In the genomic region with DNA sequence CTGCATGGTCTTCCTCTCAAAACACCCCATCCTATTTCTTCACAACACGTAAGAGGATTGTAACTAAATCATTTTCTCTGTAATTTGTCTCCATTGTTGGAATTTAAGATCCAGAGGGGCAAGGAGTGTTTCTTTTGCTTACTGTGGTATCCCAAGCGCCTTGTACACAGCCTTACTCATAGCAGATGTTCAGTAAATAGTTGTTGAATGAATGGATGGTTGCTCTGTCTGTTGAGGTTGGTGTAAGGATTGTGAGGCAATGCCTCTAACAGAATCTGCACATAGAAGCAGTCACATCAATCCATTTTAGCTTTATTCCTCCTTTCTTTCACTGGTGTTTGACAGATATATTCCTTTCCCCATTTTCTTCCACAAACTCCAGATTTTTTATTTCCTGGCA, we compare ENCODE assay signal across 23 cellular contexts.
A peak's percentile ranks its signal among the peaks of the same experiment; 100 is the strongest.
DNase-seq lines count a peak whose midpoint lies in the region; ATAC-seq and TF ChIP-seq lines count a peak whose summit lies in the region.
"Had no signal": no experiment of that assay in that cellular context is flagged by ENCODE, and none has a peak within 500 bp of the region (broad histone marks: within the 10 kb centered on the region; RNA-seq: fewer than 3 reads in every experiment).

No MANE protein-coding gene starts in this region.

- BruUV-seq in IMR-90 (replicated peaks; lab: Mats Ljungman, UMichigan), result no TSS peak

- H3K56ac ChIP-seq in IMR-90 (ENCODE audit: extremely low read depth, insufficient read depth, low read length), result no peak overlapping the region

- CTCF ChIA-PET in IMR-90 (lab: Yijun Ruan, JAX), result no interaction called here

- intact Hi-C loops in IMR-90 (cut with micrococcal nuclease) (no loop called here), upper lobe of right lung (cut with DNase I) (no loop called here)

- POLR2A ChIA-PET in IMR-90 (lab: Charles Lee; ENCODE audit: unreplicated experiment), result no interaction called here

- H2AK9ac ChIP-seq in IMR-90 (replicated peaks; ENCODE audit: low read depth, low read length, poor library complexity), result no peak overlapping the region

- WGBS in IMR-90 (ENCODE audit: extremely low coverage in 2 of 2, insufficient read length in 1 of 2), 2 experiments, result no CpG with 5 or more reads among the region's 2 CpGs

- TF ChIP-seq POLR2A in IMR-90 (IDR thresholded peaks at IDR 0.05; ENCODE audit: low read depth, low read length), result no peak

- H2BK120ac ChIP-seq in IMR-90 (ENCODE audit: low read depth, low read length), result no peak overlapping the region

- TF ChIP-seq CTCF in IMR-90 (conservative IDR thresholded peaks at IDR 0.05; ENCODE audit: low read depth, low read length), result no peak
- TF ChIP-seq CTCF in fibroblast of mammary gland (conservative IDR thresholded peaks at IDR 0.05; ENCODE audit: control insufficient read depth, insufficient read depth, low read depth, low read length), result no peak
- TF ChIP-seq CTCF in upper lobe of right lung (IDR thresholded peaks at IDR 0.05), result no peak

- H3K4me3 ChIP-seq in IMR-90 (ENCODE audit: insufficient read depth, low read depth, low read length) (no peak overlapping the region), fibroblast of mammary gland (ENCODE audit: control insufficient read depth, low read depth, low read length) (no peak overlapping the region), upper lobe of right lung (no peak overlapping the region)
- H3K4me3 ChIP-seq: A549, K562, MG63, PC-9, SJCRH30 had no signal

- no peak for TF ChIP-seq RAD21 in IMR-90 (IDR thresholded peaks at IDR 0.05; ENCODE audit: low read length)

- in situ Hi-C loops in IMR-90 (cut with MboI; ENCODE audit: low sequenced_read_pairs) (no loop called here), KBM-7 (cut with MboI; ENCODE audit: low pct_unique_long_range_greater_than_20kb, low sequenced_read_pairs) (no loop called here)

- no peaks in the 10 kb centered on the region for H3K79me1 ChIP-seq in IMR-90 (ENCODE audit: low read depth in 1 of 2, low read length in 2 of 2)

- dilution Hi-C loops in IMR-90 (cut with HindIII; ENCODE audit: low sequenced_read_pairs, unreplicated experiment), result no loop called here

- H3K14ac ChIP-seq in IMR-90 (replicated peaks; ENCODE audit: low read depth, low read length), result no peak overlapping the region

- H3K27me3 ChIP-seq in IMR-90 (ENCODE audit: control insufficient read depth, insufficient read depth, low read length) (no peaks in the 10 kb centered on the region), upper lobe of right lung (no peaks in the 10 kb centered on the region)
- H3K27me3 ChIP-seq: MG63, SJCRH30 had no signal

- no peak overlapping the region for H2BK20ac ChIP-seq in IMR-90 (ENCODE audit: low read depth, low read length)

- no peak overlapping the region for H3K4ac ChIP-seq in IMR-90 (ENCODE audit: low read depth, low read length)

- no peak overlapping the region for H4K8ac ChIP-seq in IMR-90 (ENCODE audit: low read depth in 2 of 2, low read length in 2 of 2)

- no peak overlapping the region for H2BK15ac ChIP-seq in IMR-90 (ENCODE audit: low read depth, low read length)

- H3K9me1 ChIP-seq in IMR-90 (ENCODE audit: insufficient read depth, low read length), result no peaks in the 10 kb centered on the region

- DNase-seq in EH (ENCODE audit: low read depth), result peak; percentile 40
- DNase-seq in IMR-90, result peak; percentile 23
- peak; percentile 58 for DNase-seq in fibroblast of mammary gland (ENCODE audit: low read depth)
- no peak for DNase-seq in upper lobe of right lung
- DNase-seq in DMS79 (lab: John Stamatoyannopoulos, UW), result no peak
- no peak for DNase-seq in KBM-7
- no peak for DNase-seq in activated naive CD4-positive, alpha-beta T cell treated with anti-CD3 and anti-CD28 coated beads, Interleukin-2, amount 50 U/mL, for 16 hours
- DNase-seq: CD4-positive, CD25-positive, alpha-beta regulatory T cell; DMS53; EL; GF-D8; MG63; NCI-H1105 treated with DMSO at 0.1 percent for 48 hours; NCI-H2029; NCI-H446 treated with DMSO at 0.1 percent for 48 hours; NCI-H526; PC-9; SJCRH30 had no signal

- H3K4me1 ChIP-seq in IMR-90 (ENCODE audit: control insufficient read depth, insufficient read depth, low read length), result peaks cover 2% of the 10 kb centered on the region; the same call in 1 of the 2 replicates
- H3K4me1 ChIP-seq in upper lobe of right lung, result peaks cover 6% of the 10 kb centered on the region
- H3K4me1 ChIP-seq: A549 had no signal

- no peak overlapping the region for H3K4me2 ChIP-seq in IMR-90 (ENCODE audit: low read depth, low read length)
- H3K4me2 ChIP-seq: A549, PC-9 had no signal

- no peak overlapping the region for H2AK5ac ChIP-seq in IMR-90 (ENCODE audit: low read depth, low read length)

- H3K18ac ChIP-seq in IMR-90 (ENCODE audit: low read depth, low read length), result no peak overlapping the region

- H3K23ac ChIP-seq in IMR-90 (ENCODE audit: low read depth, low read length), result no peak overlapping the region

- H3K27ac ChIP-seq in IMR-90 (ENCODE audit: insufficient read depth, low read length) (no peak overlapping the region), upper lobe of right lung (no peak overlapping the region)
- H3K27ac ChIP-seq: A549, PC-9, SJCRH30 had no signal

- H2AFZ ChIP-seq in IMR-90 (replicated peaks; ENCODE audit: low read length, poor library complexity), result no peak overlapping the region
- H2AFZ ChIP-seq: PC-9 had no signal

- H4K20me1 ChIP-seq in IMR-90 (ENCODE audit: insufficient read depth, low read length), result no peaks in the 10 kb centered on the region

- no peak overlapping the region for H3K9ac ChIP-seq in IMR-90 (ENCODE audit: low read depth, low read length)

- H3K9me3 ChIP-seq in IMR-90 (ENCODE audit: control insufficient read depth, insufficient read depth, low read length) (peaks cover 9% of the 10 kb centered on the region), upper lobe of right lung (no peaks in the 10 kb centered on the region)
- H3K9me3 ChIP-seq: A549, SJCRH30 had no signal

- no peak overlapping the region for H4K91ac ChIP-seq in IMR-90 (ENCODE audit: insufficient read depth, low read depth, low read length)

- no peak overlapping the region for H4K5ac ChIP-seq in IMR-90 (ENCODE audit: low read depth, low read length)

- H3K36me3 ChIP-seq in IMR-90 (ENCODE audit: control insufficient read depth, insufficient read depth, low read length) (no peaks in the 10 kb centered on the region), upper lobe of right lung (no peaks in the 10 kb centered on the region)
- H3K36me3 ChIP-seq: MG63, SJCRH30 had no signal

- no peak overlapping the region for H2BK5ac ChIP-seq in IMR-90 (ENCODE audit: low read depth, low read length, poor library complexity, severe bottlenecking)

- ATAC-seq in IMR-90 (ENCODE audit: low read depth), result peak; percentile 54; the same call in 1 of the 2 replicates
- ATAC-seq in upper lobe of right lung, result no peak
- ATAC-seq: A549, HepG2, K562, Right ventricle myocardium inferior, SK-N-SH treated with all-trans-retinoic acid at 6 μM for 48 hours had no signal

TF ChIP-seq in IMR-90, 13 proteins besides CTCF, POLR2A, EP300 and RAD21:
- TF ChIP-seq CHD1 (IDR thresholded peaks at IDR 0.05; ENCODE audit: low read depth, low read length), result no peak
- TF ChIP-seq CEBPB (IDR thresholded peaks at IDR 0.05; ENCODE audit: low read depth, low read length), result peak; percentile 16; the same call in 1 of the 2 replicates

Comparison
In these comparisons a context has a peak if more than half of its experiments do, and no peak if none do; other contexts are left out.
1. DNase-seq: peak in EH (single experiment), IMR-90 (single experiment) and fibroblast of mammary gland (single experiment); none in upper lobe of right lung (single experiment), DMS79 (single experiment), KBM-7 (single experiment) and activated naive CD4-positive, alpha-beta T cell treated with anti-CD3 and anti-CD28 coated beads, Interleukin-2, amount 50 U/mL, for 16 hours (single experiment).